Comparison of ENCODE assay signal across 11 cellular contexts in genomic region chr7:105493928-105494325, GRCh38. TPM values are rescaled to one million over a fixed set of nuclear protein-coding genes. Genes with fewer than 3 reads are reported as not detected.
DNase-seq lines count a peak whose midpoint lies in the region; TF ChIP-seq lines count a peak whose summit lies in the region.
"Had no signal": no experiment of that assay in that cellular context is flagged by ENCODE, and none has a peak within 500 bp of the region (broad histone marks: within the 10 kb centered on the region; RNA-seq: fewer than 3 reads in every experiment).

No MANE protein-coding gene starts in this region.

- H3K4me3 ChIP-seq in WI38 (ENCODE audit: low read depth, low read length), result peak overlapping the region; percentile 48

- DNase-seq in EH (ENCODE audit: low read depth) (peak; percentile 94), fibroblast of the conjunctiva (ENCODE audit: low read depth) (peak; percentile 67), renal cortical epithelial cell (ENCODE audit: low read depth) (peak; percentile 87), NCI-H1930 (lab: John Stamatoyannopoulos, UW) (no peak), NCI-H2081 (lab: John Stamatoyannopoulos, UW) (no peak), DMS 273 treated with DMSO at 0.1 percent for 48 hours (lab: John Stamatoyannopoulos, UW) (no peak), NCI-H2081 treated with DMSO at 0.1 percent for 48 hours (lab: John Stamatoyannopoulos, UW) (no peak)
- DNase-seq: activated naive CD4-positive, alpha-beta T cell treated with anti-CD3 and anti-CD28 coated beads, Interleukin-2, amount 10 ng/mL, durations not matched to agents 7 days and 5 days; PC-3; T-helper 2 cell had no signal

- TF ChIP-seq CTCF in WI38 (IDR thresholded peaks at IDR 0.05; ENCODE audit: low read depth, low read length), result no peak

RNA-seq across cellular contexts. Expression of gene PUS7, which starts 28.1 kb away (rescaled TPM):
- total RNA-seq in renal cortical epithelial cell, result 23.5 and 30.6 TPM in 2 replicates

RNA-seq across cellular contexts. Expression of gene RINT1, which starts 38.1 kb away (rescaled TPM):
- 15.1 and 16.2 TPM in 2 replicates for total RNA-seq in renal cortical epithelial cell

Comparison
In these comparisons a context has a peak if more than half of its experiments do, and no peak if none do; other contexts are left out.
1. DNase-seq: peak in EH (single experiment), fibroblast of the conjunctiva (single experiment) and renal cortical epithelial cell (single experiment); none in NCI-H1930 (0 of 2), NCI-H2081 (0 of 2), DMS 273 treated with DMSO at 0.1 percent for 48 hours (single experiment) and NCI-H2081 treated with DMSO at 0.1 percent for 48 hours (single experiment).